Comparison of ENCODE assay signal across 9 cellular contexts in genomic region chr15:62847900-62848489, GRCh38.
A peak's percentile ranks its signal among the peaks of the same experiment; 100 is the strongest.
DNase-seq lines count a peak whose midpoint lies in the region; ATAC-seq and TF ChIP-seq lines count a peak whose summit lies in the region.
"Had no signal": no experiment of that assay in that cellular context is flagged by ENCODE, and none has a peak within 500 bp of the region (broad histone marks: within the 10 kb centered on the region; RNA-seq: fewer than 3 reads in every experiment).

No MANE protein-coding gene starts in this region.

- no peak overlapping the region for H3K27ac ChIP-seq in mammary epithelial cell (ENCODE audit: insufficient read depth, low read depth, low read length)

- no peaks in the 10 kb centered on the region for H3K79me2 ChIP-seq in mammary epithelial cell (ENCODE audit: insufficient read depth, low read length)

- H3K9me3 ChIP-seq in mammary epithelial cell (replicated peaks; ENCODE audit: insufficient read depth, low read length), result no peaks in the 10 kb centered on the region

- dilution Hi-C loops in mammary epithelial cell (cut with HindIII; ENCODE audit: low sequenced_read_pairs), result loop anchor here (5.0 kb wide), 1 partner anchor 76 kb away; no protein-coding TSS in a partner anchor

- peaks cover 0 to 10% (median 5%) of the 10 kb centered on the region in 3 donors for H3K27me3 Mint-ChIP-seq in CD14-positive monocyte (ENCODE audit: low read depth in 3 of 3)

- H3K4me3 ChIP-seq in HFF-Myc (replicated peaks; ENCODE audit: low read depth, low read length), result no peak overlapping the region
- H3K4me3 ChIP-seq in mammary epithelial cell (replicated peaks in 1 of 3; ENCODE audit: insufficient read depth in 1 of 3, low read depth in 2 of 3, low read length in 3 of 3), result no peak overlapping the region

- no peaks in the 10 kb centered on the region for H3K36me3 ChIP-seq in mammary epithelial cell (ENCODE audit: insufficient read depth, low read length)

- H3K4me1 ChIP-seq in mammary epithelial cell (ENCODE audit: insufficient read depth, low read length), result peaks cover 23% of the 10 kb centered on the region

- in situ Hi-C loops in mammary epithelial cell (cut with MboI; ENCODE audit: low sequenced_read_pairs in 2 of 2), result loop anchor here in 1 of 2 donors (25.0 kb wide), 1 partner anchor 189 kb away; the partner anchor contains the start of gene TPM1

- peaks cover 7% of the 10 kb centered on the region for H3K4me1 Mint-ChIP-seq in CD14-positive monocyte
- H3K4me1 Mint-ChIP-seq: naive B cell had no signal

- H4K20me1 ChIP-seq in mammary epithelial cell (ENCODE audit: insufficient read depth, low read length), result no peaks in the 10 kb centered on the region

- H2AFZ ChIP-seq in mammary epithelial cell (ENCODE audit: low read depth, low read length), result no peak overlapping the region

- CTCF ChIA-PET in mammary epithelial cell (lab: Charles Lee; ENCODE audit: low non-redundant PET), result interaction anchor here (0.6 kb wide), 1 partner anchor 90 kb away, joined by 3 read pairs; no protein-coding TSS in a partner anchor

- H3K27me3 ChIP-seq in mammary epithelial cell (ENCODE audit: insufficient read depth, low read length), result no peaks in the 10 kb centered on the region

- no peak overlapping the region for H3K9ac ChIP-seq in mammary epithelial cell (ENCODE audit: insufficient read depth, low read length)

- no peak overlapping the region for H3K4me2 ChIP-seq in mammary epithelial cell (ENCODE audit: insufficient read depth, low read depth, low read length)

- H3K36me3 Mint-ChIP-seq in CD14-positive monocyte, result no peaks in the 10 kb centered on the region
- H3K36me3 Mint-ChIP-seq: naive B cell had no signal

- H3K9me3 Mint-ChIP-seq in CD14-positive monocyte, result peaks cover 0 to 7% (median 3%) of the 10 kb centered on the region in 7 donors
- H3K9me3 Mint-ChIP-seq: naive B cell had no signal

- ATAC-seq in HG02973 (IDR thresholded peaks at IDR 0.05; ENCODE audit: unreplicated experiment), result no peak

- BruUV-seq in mammary epithelial cell (replicated peaks; lab: Mats Ljungman, UMichigan), result no TSS peak

- no peak overlapping the region for H3K4me3 Mint-ChIP-seq in CD14-positive monocyte

- WGBS in mammary epithelial cell (ENCODE audit: low coverage, missing lambda C conversion rate), result 86% methylated on average over 7 of the region's 7 CpGs

- DNase-seq in CD14-positive monocyte (ENCODE audit: low spot score), result no peak
- DNase-seq in HFF-Myc (ENCODE audit: extremely low read depth, low read depth), result no peak
- DNase-seq in SK-N-DZ (ENCODE audit: low spot score), result peak; percentile 67
- DNase-seq in mammary epithelial cell, result peak; percentile 48
- peak; percentile 42 for DNase-seq in kidney glomerular epithelial cell (lab: John Stamatoyannopoulos, UW)
- peak; percentile 5 for DNase-seq in stimulated activated CD8-positive, alpha-beta memory T cell treated with anti-CD3 and anti-CD28 coated beads, Interleukin-12 subunit alpha, Interleukin-12 subunit beta, amount 100 ng/mL, for 24 hours (ENCODE audit: extremely low read depth)
- no peak for DNase-seq in NCI-H1436 treated with DMSO at 0.1 percent for 48 hours (lab: John Stamatoyannopoulos, UW)
- DNase-seq: naive B cell had no signal

- intact Hi-C loops in CD14-positive monocyte (cut with micrococcal nuclease), result loop anchor here (5.0 kb wide), 1 partner anchor 244 kb away; no protein-coding TSS in a partner anchor
- intact Hi-C loops in mammary epithelial cell (cut with micrococcal nuclease), result loop anchor here (1.0 to 2.0 kb wide), 5 partner anchors 65 to 245 kb away; partner anchors contain the start of gene TPM1

- no peak overlapping the region for H3K27ac Mint-ChIP-seq in CD14-positive monocyte

- peak; percentile 80 for TF ChIP-seq CTCF in CD14-positive monocyte (IDR thresholded peaks at IDR 0.05)
- TF ChIP-seq CTCF in HFF-Myc (IDR thresholded peaks at IDR 0.05; ENCODE audit: low read depth, low read length, missing control alignments), result peak; percentile 72
- peak; percentile 71 to 81 for TF ChIP-seq CTCF in mammary epithelial cell (conservative IDR thresholded peaks at IDR 0.05 in 1 of 2, IDR thresholded peaks at IDR 0.05 in 1 of 2; ENCODE audit: extremely low read depth in 1 of 2, insufficient read depth in 1 of 2, low read depth in 1 of 2, low read length in 2 of 2)

Comparison
In these comparisons a context has a peak if more than half of its experiments do, and no peak if none do; other contexts are left out.
1. DNase-seq: peak in SK-N-DZ (single experiment), mammary epithelial cell (single experiment), kidney glomerular epithelial cell (single experiment) and stimulated activated CD8-positive, alpha-beta memory T cell treated with anti-CD3 and anti-CD28 coated beads, Interleukin-12 subunit alpha, Interleukin-12 subunit beta, amount 100 ng/mL, for 24 hours (single experiment); none in CD14-positive monocyte (single experiment), HFF-Myc (single experiment) and NCI-H1436 treated with DMSO at 0.1 percent for 48 hours (single experiment).
2. Peak in every context shown above with its lines, with median percentiles within 50 percentile points of each other: CTCF ChIP-seq.